In genomic region chr7:35424869-35425495, GRCh38 we compare ENCODE assay signal across 8 cellular contexts.
DNase-seq lines count a peak whose midpoint lies in the region; ATAC-seq and TF ChIP-seq lines count a peak whose summit lies in the region.

No MANE protein-coding gene starts in this region.

- no peaks in the 10 kb centered on the region for H3K27me3 ChIP-seq in upper lobe of left lung

- H3K9me3 Mint-ChIP-seq in nephron = peaks cover 28% of the 10 kb centered on the region

- H3K4me3 ChIP-seq in upper lobe of left lung = no peak overlapping the region

- peaks cover 2% of the 10 kb centered on the region for H3K27me3 Mint-ChIP-seq in nephron (ENCODE audit: low read depth)

- H3K36me3 Mint-ChIP-seq in nephron (ENCODE audit: low read depth) = no peaks in the 10 kb centered on the region

- peak; percentile 78 for ATAC-seq in HG03103 (IDR thresholded peaks at IDR 0.05; ENCODE audit: low read depth, unreplicated experiment)
- ATAC-seq in esophagus mucosa = peak; percentile 74
- peak; percentile 68 to 75 for ATAC-seq in upper lobe of left lung (ENCODE audit: low FRiP score in 2 of 2)

- peak; percentile 54 to 70 (median 64) for TF ChIP-seq CTCF in nephron (IDR thresholded peaks at IDR 0.05; ENCODE audit: unreplicated experiment in 3 of 3)
- TF ChIP-seq CTCF in upper lobe of left lung (IDR thresholded peaks at IDR 0.05) = peak; percentile 41 to 63 (median 58)

- TF ChIP-seq POLR2A in upper lobe of left lung (IDR thresholded peaks at IDR 0.05) = no peak

- H3K27ac Mint-ChIP-seq in nephron = no peak overlapping the region

- no peaks in the 10 kb centered on the region for H3K4me1 ChIP-seq in upper lobe of left lung

- WGBS in upper lobe of left lung, 2 donors = 47 to 48% methylated on average over 4 of the region's 4 CpGs

- H3K9me3 ChIP-seq in upper lobe of left lung = no peaks in the 10 kb centered on the region

- H3K27ac ChIP-seq in upper lobe of left lung = no peak overlapping the region

- no peaks in the 10 kb centered on the region for H3K4me1 Mint-ChIP-seq in nephron

- DNase-seq in activated gamma-delta T cell treated with Interleukin-2 at 50 U/mL for 16 hours = peak; percentile 39
- DNase-seq in activated gamma-delta T cell (lab: John Stamatoyannopoulos, UW) = no peak
- DNase-seq in NCI-H774 (lab: John Stamatoyannopoulos, UW) = peak; percentile 36
- peak; percentile 6 to 7 for DNase-seq in activated CD8-positive, alpha-beta memory T cell treated with anti-CD3 and anti-CD28 coated beads for 4 hours (ENCODE audit: low read depth in 2 of 2)
- DNase-seq in upper lobe of left lung = peak in 1 of 2 donors; percentile 50

- TF ChIP-seq EP300 in upper lobe of left lung (IDR thresholded peaks at IDR 0.05) = no peak

- no peaks in the 10 kb centered on the region for H3K36me3 ChIP-seq in upper lobe of left lung

- no peak overlapping the region for H3K4me3 Mint-ChIP-seq in nephron
